8 cellular contexts compared by ENCODE assay signal in genomic region chr18:12726774-12727550, GRCh38. TPM values are rescaled to one million over a fixed set of nuclear protein-coding genes. Genes with fewer than 3 reads are reported as not detected.
DNase-seq lines count a peak whose midpoint lies in the region; ATAC-seq and TF ChIP-seq lines count a peak whose summit lies in the region.

No MANE protein-coding gene starts in this region.

- POLR2A ChIA-PET in AG04450 (lab: Yijun Ruan, JAX), result interaction anchor here (0.5 to 0.6 kb wide), 2 partner anchors 16 to 111 kb away, joined by 3 to 4 read pairs; no protein-coding TSS in a partner anchor

- H3K4me1 ChIP-seq in liver (ENCODE audit: control insufficient read depth in 4 of 4, insufficient read depth in 4 of 4, low read length in 3 of 4), result no peaks in the 10 kb centered on the region

- H3K9me3 ChIP-seq in AG04450 (ENCODE audit: control insufficient read depth, insufficient read depth, low read length), result peaks cover 4% of the 10 kb centered on the region; the same call in 1 of the 2 replicates
- no peaks in the 10 kb centered on the region for H3K9me3 ChIP-seq in liver (ENCODE audit: control insufficient read depth in 4 of 4, low read length in 3 of 4)

- TF ChIP-seq CTCF in AG04450 (IDR thresholded peaks at IDR 0.05; ENCODE audit: low read depth, low read length) (peak; percentile 89), GM13977 (IDR thresholded peaks at IDR 0.05; ENCODE audit: extremely low read depth, insufficient read depth, missing control alignments) (peak; percentile 81), choroid plexus epithelial cell (conservative IDR thresholded peaks at IDR 0.05; ENCODE audit: low read depth, low read length) (peak; percentile 86), liver (IDR thresholded peaks at IDR 0.05; ENCODE audit: low read depth, low read length, missing input control) (peak; percentile 96)

- H3K27me3 ChIP-seq in AG04450 (ENCODE audit: control insufficient read depth, insufficient read depth, low read length) (no peaks in the 10 kb centered on the region), liver (ENCODE audit: control insufficient read depth in 4 of 4, insufficient read depth in 4 of 4, low read length in 3 of 4) (no peaks in the 10 kb centered on the region)

- TF ChIP-seq RAD21 in liver (IDR thresholded peaks at IDR 0.05), result peak; percentile 88 to 94

- H3K4me3 ChIP-seq in AG04450 (ENCODE audit: low read depth, low read length) (no peak overlapping the region), choroid plexus epithelial cell (ENCODE audit: low read depth, low read length) (no peak overlapping the region), liver (ENCODE audit: low read depth in 1 of 3, low read length in 3 of 3) (no peak overlapping the region)

- H3K36me3 ChIP-seq in liver (ENCODE audit: control insufficient read depth in 4 of 4, insufficient read depth in 3 of 4, low read depth in 1 of 4, low read length in 3 of 4), result peaks cover 0 to 33% (median 13%) of the 10 kb centered on the region in 4 donors

- in situ Hi-C loops in GM13977 (cut with MboI; ENCODE audit: low pct_unique_long_range_greater_than_20kb, low sequenced_read_pairs, unreplicated experiment), result loop anchor here (10.0 to 25.0 kb wide), 2 partner anchors 208 to 435 kb away; no protein-coding TSS in a partner anchor

- WGBS in liver, result 70% methylated on average over 14 of the region's 14 CpGs

- DNase-seq in AG04450 (ENCODE audit: low read depth, low spot score) (peak; percentile 60), GM13977 (ENCODE audit: low spot score) (peak; percentile 67), NCI-H2227 (lab: John Stamatoyannopoulos, UW; ENCODE audit: unreplicated experiment) (peak; percentile 82), choroid plexus epithelial cell (ENCODE audit: low read depth) (peak; percentile 88)
- peak; percentile 24 for DNase-seq in activated CD4-positive, CD25-positive, alpha-beta regulatory T cell treated with anti-CD3 and anti-CD28 coated beads, Interleukin-2, amount 50 U/mL, for 16 hours (ENCODE audit: low read depth, low spot score)
- DNase-seq in stimulated activated CD8-positive, alpha-beta memory T cell treated with anti-CD3 and anti-CD28 coated beads, Interleukin-12 subunit alpha, Interleukin-12 subunit beta, amount 100 ng/mL, for 1 hour (ENCODE audit: low read depth), result peak; percentile 37

- H3K27ac ChIP-seq in AG04450 (ENCODE audit: low read depth, low read length) (no peak overlapping the region), liver (ENCODE audit: low read depth in 1 of 2, low read length in 2 of 2) (no peak overlapping the region)

- CTCF ChIA-PET in AG04450 (lab: Charles Lee), result interaction anchor here (0.6 to 13.3 kb wide), 15 partner anchors 10 to 895 kb away, joined by 3 to 232 read pairs (median 6); no protein-coding TSS in a partner anchor

- no peak overlapping the region for H3K9ac ChIP-seq in liver (ENCODE audit: low read depth in 1 of 2, low read length in 2 of 2)

- ATAC-seq in HG03378 (IDR thresholded peaks at IDR 0.05; ENCODE audit: unreplicated experiment), result no peak

TF ChIP-seq in liver, 16 proteins besides CTCF, POLR2A, EP300 and RAD21:
- TF ChIP-seq JUND (IDR thresholded peaks at IDR 0.05), result no peak
- peak; percentile 21 for TF ChIP-seq NR2F2 (IDR thresholded peaks at IDR 0.05)
TF ChIP-seq in liver: peak in this region for 1.

RNA-seq across cellular contexts. Expression of gene PSMG2, which starts 24.1 kb away (rescaled TPM):
- polyA plus RNA-seq in AG04450 (2011; rRNA removed) (79.4 and 96.2 TPM in 2 replicates), liver (10 to 100 TPM; 32.1 to 41.1 TPM)
- 34.9 and 38.3 TPM in 2 replicates for polyA minus RNA-seq in AG04450 (2011; rRNA and poly(A)+ RNA removed)
- total RNA-seq in liver, result 10 to 100 TPM; 24.2 to 48.0 TPM

RNA-seq across cellular contexts. Expression of gene CEP76, which starts 24.4 kb away (rescaled TPM):
- polyA plus RNA-seq in AG04450 (2011; rRNA removed), result 5.6 and 7.6 TPM in 2 replicates
- polyA minus RNA-seq in AG04450 (2011; rRNA and poly(A)+ RNA removed), result 4.0 and 6.3 TPM in 2 replicates
- total RNA-seq in liver, result 10 to 100 TPM in 1 of 2 donors, 1 to 10 TPM in 1; 6.4 to 11.8 TPM
- polyA plus RNA-seq in liver, result 1 to 10 TPM; 1.3 to 2.1 TPM

Comparison
In these comparisons a context has a peak if more than half of its experiments do, and no peak if none do; other contexts are left out.
1. DNase-seq: peak in every context shown above with its lines; median percentile 88 in choroid plexus epithelial cell; 82 in NCI-H2227; 67 in GM13977; 60 in AG04450; 37 in stimulated activated CD8-positive, alpha-beta memory T cell treated with anti-CD3 and anti-CD28 coated beads, Interleukin-12 subunit alpha, Interleukin-12 subunit beta, amount 100 ng/mL, for 1 hour; 24 in activated CD4-positive, CD25-positive, alpha-beta regulatory T cell treated with anti-CD3 and anti-CD28 coated beads, Interleukin-2, amount 50 U/mL, for 16 hours.